ENCODE assay signal across 27 cellular contexts in genomic region chr6:157631838-157632237, GRCh38.
"Had no signal": no experiment of that assay in that cellular context is flagged by ENCODE, and none has a peak within 500 bp of the region (broad histone marks: within the 10 kb centered on the region; RNA-seq: fewer than 3 reads in every experiment).

No MANE protein-coding gene starts in this region.

- H3K4me1 ChIP-seq: colonic mucosa, right lobe of liver, stomach had no signal

- H3K4me3 ChIP-seq: colonic mucosa, mucosa of descending colon, right lobe of liver, stomach, thyroid gland, upper lobe of left lung had no signal

- H3K27me3 ChIP-seq: colonic mucosa, right lobe of liver, stomach, thyroid gland, upper lobe of left lung had no signal

- H3K9me3 Mint-ChIP-seq: activated CD4-positive, alpha-beta memory T cell treated with anti-CD3 and anti-CD28 coated beads for 36 hours; activated CD4-positive, alpha-beta T cell treated with anti-CD3 and anti-CD28 coated beads, Interleukin-2, amount 10 ng/mL, durations not matched to agents 24 days and 14 days; activated naive CD4-positive, alpha-beta T cell treated with anti-CD3 and anti-CD28 coated beads, Interleukin-2, amount 50 U/mL, for 72 hours; activated T-cell treated with anti-CD3 and anti-CD28 coated beads, Interleukin-2, amount 50 U/mL, for 24 hours; activated T-helper 17 cell treated with anti-CD3 and anti-CD28 coated beads, Interleukin-2, amount 50 U/mL, for 72 hours; naive thymus-derived CD4-positive, alpha-beta T cell; neural crest cell; stimulated activated naive B cell treated with anti-CD40 and anti-IgM and Interleukin-4, amounts not matched to agents 10 μg/mL and 1 μg/mL and 100 μg/mL, for 72 hours had no signal

- DNase-seq: activated CD4-positive, alpha-beta memory T cell treated with anti-CD3 and anti-CD28 coated beads for 36 hours; activated CD4-positive, alpha-beta T cell treated with anti-CD3 and anti-CD28 coated beads, Interleukin-2, amount 10 ng/mL, durations not matched to agents 24 days and 14 days; activated CD4-positive, CD25-positive, alpha-beta regulatory T cell treated with anti-CD3 and anti-CD28 coated beads, Interleukin-2, amount 50 U/mL, for 72 hours; activated CD8-positive, alpha-beta memory T cell treated with anti-CD3 and anti-CD28 coated beads, Interleukin-2, amount 50 U/mL, for 48 hours; activated gamma-delta T cell treated with Interleukin-2 at 50 U/mL for 16 hours; activated T-cell treated with anti-CD3 and anti-CD28 coated beads, Interleukin-2, amount 50 U/mL, for 24 hours; colonic mucosa; effector memory CD4-positive, alpha-beta T cell; left ventricle myocardium superior; mucosa of descending colon; naive thymus-derived CD4-positive, alpha-beta T cell; posterior cingulate gyrus; right lobe of liver; small intestine; stimulated activated CD4-positive, alpha-beta T cell treated with anti-CD3 and anti-CD28 coated beads, Interleukin-1b, Interleukin-23, amount 100 ng/mL, for 48 hours; stimulated activated CD4-positive, alpha-beta T cell treated with anti-CD3 and anti-CD28 coated beads, Interleukin-4, amount 100 ng/mL, for 4 hours; stimulated activated CD8-positive, alpha-beta memory T cell treated with anti-CD3 and anti-CD28 coated beads, Interleukin-4, amount 100 ng/mL, for 48 hours; stimulated activated naive B cell treated with anti-CD40 and anti-IgM and Interleukin-4, amounts not matched to agents 10 μg/mL and 1 μg/mL and 100 μg/mL, for 72 hours; stomach; T-helper 2 cell; upper lobe of left lung had no signal

- H3K9me3 ChIP-seq: colonic mucosa, mucosa of descending colon, right lobe of liver, stomach, thyroid gland, upper lobe of left lung had no signal

- H3K36me3 Mint-ChIP-seq: activated CD4-positive, alpha-beta memory T cell treated with anti-CD3 and anti-CD28 coated beads for 36 hours; activated naive CD4-positive, alpha-beta T cell treated with anti-CD3 and anti-CD28 coated beads, Interleukin-2, amount 50 U/mL, for 72 hours; naive thymus-derived CD4-positive, alpha-beta T cell had no signal

- H3K27ac Mint-ChIP-seq: activated CD4-positive, alpha-beta memory T cell treated with anti-CD3 and anti-CD28 coated beads for 36 hours; activated CD4-positive, alpha-beta T cell treated with anti-CD3 and anti-CD28 coated beads, Interleukin-2, amount 10 ng/mL, durations not matched to agents 24 days and 14 days; activated naive CD4-positive, alpha-beta T cell treated with anti-CD3 and anti-CD28 coated beads, Interleukin-2, amount 50 U/mL, for 72 hours; activated T-cell treated with anti-CD3 and anti-CD28 coated beads, Interleukin-2, amount 50 U/mL, for 24 hours; activated T-helper 17 cell treated with anti-CD3 and anti-CD28 coated beads, Interleukin-2, amount 50 U/mL, for 72 hours; naive thymus-derived CD4-positive, alpha-beta T cell; stimulated activated naive B cell treated with anti-CD40 and anti-IgM and Interleukin-4, amounts not matched to agents 10 μg/mL and 1 μg/mL and 100 μg/mL, for 72 hours had no signal

- ATAC-seq: activated naive CD4-positive, alpha-beta T cell treated with anti-CD3 and anti-CD28 coated beads, Interleukin-2, amount 50 U/mL, for 72 hours; activated T-helper 17 cell treated with anti-CD3 and anti-CD28 coated beads, Interleukin-2, amount 50 U/mL, for 72 hours; left ventricle myocardium superior; mucosa of descending colon; naive thymus-derived CD4-positive, alpha-beta T cell; right lobe of liver; stimulated activated naive B cell treated with anti-CD40 and anti-IgM and Interleukin-4, amounts not matched to agents 10 μg/mL and 1 μg/mL and 100 μg/mL, for 72 hours had no signal

- H3K27ac ChIP-seq: colonic mucosa, right lobe of liver, stomach, thyroid gland, upper lobe of left lung had no signal

- FAIRE-seq: bronchial epithelial cell, frontal cortex, small intestine had no signal

- H3K36me3 ChIP-seq: colonic mucosa, right lobe of liver, thyroid gland had no signal

- H3K4me3 Mint-ChIP-seq: activated CD4-positive, alpha-beta memory T cell treated with anti-CD3 and anti-CD28 coated beads for 36 hours; activated CD4-positive, alpha-beta T cell treated with anti-CD3 and anti-CD28 coated beads, Interleukin-2, amount 10 ng/mL, durations not matched to agents 24 days and 14 days; activated T-cell treated with anti-CD3 and anti-CD28 coated beads, Interleukin-2, amount 50 U/mL, for 24 hours; activated T-helper 17 cell treated with anti-CD3 and anti-CD28 coated beads, Interleukin-2, amount 50 U/mL, for 72 hours; naive thymus-derived CD4-positive, alpha-beta T cell; neural crest cell; stimulated activated naive B cell treated with anti-CD40 and anti-IgM and Interleukin-4, amounts not matched to agents 10 μg/mL and 1 μg/mL and 100 μg/mL, for 72 hours had no signal
